29 cellular contexts compared by ENCODE assay signal in genomic region chr1:35587736-35588135, GRCh38. TPM values are rescaled to one million over a fixed set of nuclear protein-coding genes. Genes with fewer than 3 reads are reported as not detected.
"Had no signal": no experiment of that assay in that cellular context is flagged by ENCODE, and none has a peak within 500 bp of the region (broad histone marks: within the 10 kb centered on the region; RNA-seq: fewer than 3 reads in every experiment).

No MANE protein-coding gene starts in this region.

- ATAC-seq: left colon; left ventricle myocardium superior; lower lobe of right lung; mucosa of descending colon; right cardiac atrium; stimulated activated naive CD8-positive, alpha-beta T cell treated with anti-CD3 and anti-CD28 coated beads, Interleukin-15, amount 100 ng/mL, for 72 hours had no signal

- H3K4me3 ChIP-seq: coronary artery, esophagus squamous epithelium, heart right ventricle, lower lobe of right lung, mucosa of descending colon, prostate gland, suprapubic skin, transverse colon had no signal

- H3K9me3 ChIP-seq: esophagus squamous epithelium, heart right ventricle, lower lobe of right lung, mucosa of descending colon, prostate gland, suprapubic skin, transverse colon had no signal

- H3K36me3 ChIP-seq: prostate gland, transverse colon had no signal

- H3K4me3 Mint-ChIP-seq: mesothelial cell of epicardium; naive B cell; natural killer cell treated with Interleukin-12 subunit alpha and Interleukin-12 subunit beta and Interleukin-15 and Interleukin-18, amount 100 ng/mL, for 72 hours; neural crest cell; stimulated activated naive CD8-positive, alpha-beta T cell treated with anti-CD3 and anti-CD28 coated beads, Interleukin-15, amount 100 ng/mL, for 72 hours had no signal

- H3K27ac ChIP-seq: coronary artery, esophagus squamous epithelium, heart right ventricle, lower lobe of right lung, prostate gland, suprapubic skin, transverse colon had no signal

- H3K36me3 Mint-ChIP-seq: natural killer cell treated with Interleukin-12 subunit alpha and Interleukin-12 subunit beta and Interleukin-15 and Interleukin-18, amount 100 ng/mL, for 72 hours had no signal

- H3K4me1 ChIP-seq: esophagus squamous epithelium, heart right ventricle, lower lobe of right lung, prostate gland, suprapubic skin, transverse colon had no signal

- H3K9me3 Mint-ChIP-seq: mesothelial cell of epicardium; naive B cell; natural killer cell treated with Interleukin-12 subunit alpha and Interleukin-12 subunit beta and Interleukin-15 and Interleukin-18, amount 100 ng/mL, for 72 hours; neural crest cell; stimulated activated naive CD8-positive, alpha-beta T cell treated with anti-CD3 and anti-CD28 coated beads, Interleukin-15, amount 100 ng/mL, for 72 hours had no signal

- H3K27me3 ChIP-seq: esophagus squamous epithelium, heart right ventricle, suprapubic skin, transverse colon had no signal

- H3K4me1 Mint-ChIP-seq: naive B cell; neural crest cell; stimulated activated naive CD8-positive, alpha-beta T cell treated with anti-CD3 and anti-CD28 coated beads, Interleukin-15, amount 100 ng/mL, for 72 hours had no signal

- DNase-seq: dermis blood vessel endothelial cell; effector memory CD4-positive, alpha-beta T cell; erythroblast; esophagus squamous epithelium; foreskin melanocyte; glutamatergic neuron; heart right ventricle; hippocampal formation; left colon; left ventricle myocardium superior; lower lobe of right lung; mucosa of descending colon; naive B cell; right cardiac atrium; small intestine; stimulated activated CD4-positive, alpha-beta T cell treated with anti-CD3 and anti-CD28 coated beads, Interleukin-12 subunit alpha, Interleukin-12 subunit beta, amount 100 ng/mL, for 4 hours; stimulated activated CD4-positive, alpha-beta T cell treated with anti-CD3 and anti-CD28 coated beads, Interleukin-1b, Interleukin-23, amount 100 ng/mL, for 48 hours; stimulated activated CD4-positive, alpha-beta T cell treated with anti-CD3 and anti-CD28 coated beads, Interleukin-4, amount 100 ng/mL, for 1 hour; stimulated activated CD8-positive, alpha-beta memory T cell treated with anti-CD3 and anti-CD28 coated beads, Interleukin-4, amount 100 ng/mL, for 48 hours; stimulated activated naive CD4-positive, alpha-beta T cell; stimulated activated naive CD8-positive, alpha-beta T cell treated with anti-CD3 and anti-CD28 coated beads, Interleukin-15, amount 100 ng/mL, for 72 hours; transverse colon had no signal

- H3K27me3 Mint-ChIP-seq: naive B cell; natural killer cell treated with Interleukin-12 subunit alpha and Interleukin-12 subunit beta and Interleukin-15 and Interleukin-18, amount 100 ng/mL, for 72 hours; stimulated activated naive CD8-positive, alpha-beta T cell treated with anti-CD3 and anti-CD28 coated beads, Interleukin-15, amount 100 ng/mL, for 72 hours had no signal

- H3K27ac Mint-ChIP-seq: mesothelial cell of epicardium; natural killer cell treated with Interleukin-12 subunit alpha and Interleukin-12 subunit beta and Interleukin-15 and Interleukin-18, amount 100 ng/mL, for 72 hours; stimulated activated naive CD8-positive, alpha-beta T cell treated with anti-CD3 and anti-CD28 coated beads, Interleukin-15, amount 100 ng/mL, for 72 hours had no signal

RNA-seq across cellular contexts. Expression of gene TFAP2E, which starts 14.6 kb away (rescaled TPM):
- total RNA-seq: urinary bladder had no signal
